ENCODE assay signal across 7 cellular contexts in genomic region chr6:63597142-63598000, GRCh38. TPM values are rescaled to one million over a fixed set of nuclear protein-coding genes. Genes with fewer than 3 reads are reported as not detected.
DNase-seq lines count a peak whose midpoint lies in the region; ATAC-seq and FAIRE-seq lines count a peak whose summit lies in the region.

No MANE protein-coding gene starts in this region.

- no peaks in the 10 kb centered on the region for H3K79me1 ChIP-seq in trophoblast cell (ENCODE audit: low read length)

- H3F3A ChIP-seq in GM23248 (ENCODE audit: insufficient read depth), result no peaks in the 10 kb centered on the region

- H3K79me2 ChIP-seq in GM23248 (ENCODE audit: insufficient read depth), result no peaks in the 10 kb centered on the region
- no peaks in the 10 kb centered on the region for H3K79me2 ChIP-seq in trophoblast cell (ENCODE audit: control insufficient read depth, insufficient read depth, low read length, poor library complexity)

- H2AFZ ChIP-seq in GM23248 (peak overlapping the region; percentile 95), trophoblast cell (ENCODE audit: insufficient read depth, low read length, poor library complexity) (no peak overlapping the region)

- H2BK120ac ChIP-seq in trophoblast cell (ENCODE audit: insufficient read depth, low read length, poor library complexity), result no peak overlapping the region

- H3K4me3 ChIP-seq in GM23248, result peak overlapping the region; percentile 77
- H3K4me3 ChIP-seq in trophoblast cell (ENCODE audit: low read depth, low read length), result no peak overlapping the region

- no peak overlapping the region for H3K23ac ChIP-seq in trophoblast cell (ENCODE audit: low read length)

- H4K91ac ChIP-seq in trophoblast cell (ENCODE audit: low read depth, low read length), result no peak overlapping the region

- no peak overlapping the region for H3K18ac ChIP-seq in trophoblast cell (ENCODE audit: low read length)

- WGBS in GM23248 (ENCODE audit: low coverage in 1 of 2, low lambda C conversion rate in 2 of 2, missing lambda C conversion rate in 2 of 2), 2 experiments, result 37% methylated on average over 5 of the region's 5 CpGs
- WGBS in trophoblast cell (ENCODE audit: extremely low coverage, insufficient coverage, insufficient read length), result no CpG with 5 or more reads among the region's 5 CpGs

- H3K9me3 ChIP-seq in GM23248 (ENCODE audit: low read depth), result no peaks in the 10 kb centered on the region
- H3K9me3 ChIP-seq in trophoblast cell (ENCODE audit: insufficient read depth, low read depth, low read length), result no peaks in the 10 kb centered on the region

- no peak overlapping the region for H4K12ac ChIP-seq in trophoblast cell (ENCODE audit: low read depth, low read length)

- DNase-seq in GM23248 (peak; percentile 56), RCC 7860 (ENCODE audit: low spot score) (peak; percentile 79), epithelial cell of prostate (ENCODE audit: low read depth, low spot score) (no peak), trophoblast cell (no peak)

- H2BK5ac ChIP-seq in trophoblast cell (ENCODE audit: low read depth, low read length, poor library complexity), result no peak overlapping the region

- H3K36me3 ChIP-seq in GM23248 (ENCODE audit: low read depth), result no peaks in the 10 kb centered on the region
- no peaks in the 10 kb centered on the region for H3K36me3 ChIP-seq in trophoblast cell (ENCODE audit: control insufficient read depth in 1 of 2, insufficient read depth in 2 of 2, low read length in 2 of 2)

- peak overlapping the region; percentile 39 for H3K9ac ChIP-seq in GM23248
- H3K9ac ChIP-seq in trophoblast cell (ENCODE audit: low read length), result no peak overlapping the region

- H3K9me2 ChIP-seq in GM23248 (ENCODE audit: insufficient read depth), result no peaks in the 10 kb centered on the region

- no peak overlapping the region for H2BK12ac ChIP-seq in trophoblast cell (ENCODE audit: low read length)

- H3K4me1 ChIP-seq in GM23248 (ENCODE audit: insufficient read depth), result peaks cover 5% of the 10 kb centered on the region; the same call in 1 of the 2 replicates
- H3K4me1 ChIP-seq in trophoblast cell (ENCODE audit: control insufficient read depth in 1 of 2, insufficient read depth in 2 of 2, low read length in 2 of 2), result no peaks in the 10 kb centered on the region

- no peak overlapping the region for H3K14ac ChIP-seq in trophoblast cell (ENCODE audit: low read length)

- H3K4me2 ChIP-seq in GM23248 (ENCODE audit: unreplicated experiment) (peak overlapping the region; percentile 95), trophoblast cell (ENCODE audit: low read length) (peak overlapping the region; percentile 99)

- H3K27ac ChIP-seq in GM23248 (no peak overlapping the region), epithelial cell of prostate (peak overlapping the region; percentile 17), trophoblast cell (ENCODE audit: low read depth, low read length) (no peak overlapping the region)

- H3K4ac ChIP-seq in trophoblast cell (ENCODE audit: low read depth, low read length), result no peak overlapping the region

- ATAC-seq in HG02884 (IDR thresholded peaks at IDR 0.05; ENCODE audit: unreplicated experiment) (no peak), GM21447 (IDR thresholded peaks at IDR 0.05; ENCODE audit: unreplicated experiment) (no peak), GM19324 (IDR thresholded peaks at IDR 0.05; ENCODE audit: low FRiP score, unreplicated experiment) (no peak)

- H3K27me3 ChIP-seq in GM23248 (replicated peaks; ENCODE audit: insufficient read depth) (no peaks in the 10 kb centered on the region), trophoblast cell (ENCODE audit: insufficient read depth, low read length) (no peaks in the 10 kb centered on the region)

- no peaks in the 10 kb centered on the region for H4K20me1 ChIP-seq in GM23248 (ENCODE audit: insufficient read depth)

- no peak overlapping the region for H2AK5ac ChIP-seq in trophoblast cell (ENCODE audit: low read length)

- H4K8ac ChIP-seq in trophoblast cell (ENCODE audit: low read depth, low read length), result no peak overlapping the region

- FAIRE-seq in RCC 7860 (lab: Jason Lieb, UNC), result peak; percentile 92

- in situ Hi-C loops in GM23248 (cut with MboI), result no loop called here

RNA-seq across cellular contexts. Expression of gene PTP4A1, which starts 25.1 kb away (rescaled TPM):
- total RNA-seq in GM23248 (2014; rRNA removed; shearing (Covaris generic)), result 24.9 and 31.4 TPM in 2 replicates
- polyA plus RNA-seq in GM23248 (2016; fragmentation: Nextera tagmentation; extraction: Ambion mirVana), result 133 and 138 TPM in 2 replicates
- polyA plus RNA-seq in trophoblast cell (2013), result 144 and 154 TPM in 2 replicates

RNA-seq across cellular contexts. Expression of gene PHF3, which starts 38.2 kb away (rescaled TPM):
- 34.7 and 36.0 TPM in 2 replicates for total RNA-seq in GM23248 (2014; rRNA removed; shearing (Covaris generic))
- 13.1 and 15.3 TPM in 2 replicates for polyA plus RNA-seq in GM23248 (2016; fragmentation: Nextera tagmentation; extraction: Ambion mirVana)
- 19.7 and 21.5 TPM in 2 replicates for polyA plus RNA-seq in trophoblast cell (2013)

Comparison
In these comparisons a context has a peak if more than half of its experiments do, and no peak if none do; other contexts are left out.
1. DNase-seq: peak in GM23248 (single experiment) and RCC 7860 (single experiment); none in epithelial cell of prostate (single experiment) and trophoblast cell (0 of 2).